In genomic region chr15:48974865-48975264, GRCh38 we compare ENCODE assay signal across 9 cellular contexts. TPM values are rescaled to one million over a fixed set of nuclear protein-coding genes. Genes with fewer than 3 reads are reported as not detected.
A peak's percentile ranks its signal among the peaks of the same experiment; 100 is the strongest.
DNase-seq lines count a peak whose midpoint lies in the region; ATAC-seq and TF ChIP-seq lines count a peak whose summit lies in the region.
"Had no signal": no experiment of that assay in that cellular context is flagged by ENCODE, and none has a peak within 500 bp of the region (broad histone marks: within the 10 kb centered on the region; RNA-seq: fewer than 3 reads in every experiment).

No MANE protein-coding gene starts in this region.

- peak overlapping the region; percentile 30 for H3K27ac ChIP-seq in neural progenitor cell
- H3K27ac ChIP-seq: epithelial cell of prostate had no signal

- H3K36me3 ChIP-seq in neural progenitor cell: no peaks in the 10 kb centered on the region

- peaks cover 20% of the 10 kb centered on the region for H3K4me1 Mint-ChIP-seq in neural progenitor cell

- H3K9ac ChIP-seq in neural progenitor cell: no peak overlapping the region

- H3K4me1 ChIP-seq in neural progenitor cell: peaks cover 17% of the 10 kb centered on the region

- peaks cover 3% of the 10 kb centered on the region for H3K27me3 Mint-ChIP-seq in neural progenitor cell (ENCODE audit: insufficient read depth, low read depth)

- peak; percentile 70 for DNase-seq in OCI-M1 (lab: John Stamatoyannopoulos, UW)
- DNase-seq in dermis blood vessel endothelial cell: peak; percentile 17
- DNase-seq in neural progenitor cell (ENCODE audit: low spot score): peak; percentile 64
- DNase-seq in stimulated activated CD4-positive, alpha-beta T cell treated with anti-CD3 and anti-CD28 coated beads, Interleukin-15, amount 100 ng/mL, for 24 hours: no peak
- DNase-seq in stimulated activated CD4-positive, alpha-beta T cell treated with anti-CD3 and anti-CD28 coated beads, Interleukin-1b, Interleukin-23, amount 100 ng/mL, for 48 hours: no peak
- DNase-seq in HUDEP-2 (lab: John Stamatoyannopoulos, UW; ENCODE audit: unreplicated experiment in 76 of 76): no peak

- H3K27ac Mint-ChIP-seq in neural progenitor cell: peak overlapping the region; percentile 11

- peak overlapping the region; percentile 90 for H2AFZ ChIP-seq in neural progenitor cell (replicated peaks)

- no peaks in the 10 kb centered on the region for H4K20me1 ChIP-seq in neural progenitor cell (ENCODE audit: low read depth)

- ATAC-seq in HG02852 (IDR thresholded peaks at IDR 0.05; ENCODE audit: unreplicated experiment): no peak

- no peaks in the 10 kb centered on the region for H3K36me3 Mint-ChIP-seq in neural progenitor cell

- H3K9me3 Mint-ChIP-seq in neural progenitor cell: no peaks in the 10 kb centered on the region

- 0 out of 3 replicates have a peak, but pooled peaks have one; percentile 18 for TF ChIP-seq CTCF in GM12872 (IDR thresholded peaks at IDR 0.05; ENCODE audit: insufficient read depth, low read depth, low read length)
- TF ChIP-seq CTCF in neural progenitor cell (IDR thresholded peaks at IDR 0.05): peak; percentile 28

- H3K4me2 ChIP-seq in neural progenitor cell: peak overlapping the region; percentile 81

- peaks cover 6% of the 10 kb centered on the region for H3K27me3 ChIP-seq in neural progenitor cell

- H3K9me3 ChIP-seq in neural progenitor cell (ENCODE audit: low read depth): no peaks in the 10 kb centered on the region

- peaks cover 24% of the 10 kb centered on the region for H3F3A ChIP-seq in neural progenitor cell (ENCODE audit: low read depth)

- peak overlapping the region; percentile 54 for H3K4me3 ChIP-seq in neural progenitor cell

- H3K4me3 Mint-ChIP-seq in neural progenitor cell: peak overlapping the region; percentile 6

- no peaks in the 10 kb centered on the region for H3K79me2 ChIP-seq in neural progenitor cell (ENCODE audit: low read depth)

RNA-seq across cellular contexts. Expression of gene SHC4, which starts 11.1 kb away (rescaled TPM):
- total RNA-seq in dermis blood vessel endothelial cell: 0.17 and 0.23 TPM in 2 replicates
- total RNA-seq in neural progenitor cell (ENCODE audit: low replicate concordance): 1.9 and 2.2 TPM in 2 replicates

Comparison
In these comparisons a context has a peak if more than half of its experiments do, and no peak if none do; other contexts are left out.
1. DNase-seq: peak in OCI-M1 (single experiment), dermis blood vessel endothelial cell (single experiment) and neural progenitor cell (single experiment); none in stimulated activated CD4-positive, alpha-beta T cell treated with anti-CD3 and anti-CD28 coated beads, Interleukin-15, amount 100 ng/mL, for 24 hours (single experiment), stimulated activated CD4-positive, alpha-beta T cell treated with anti-CD3 and anti-CD28 coated beads, Interleukin-1b, Interleukin-23, amount 100 ng/mL, for 48 hours (single experiment) and HUDEP-2 (0 of 76).